In the genomic region with DNA sequence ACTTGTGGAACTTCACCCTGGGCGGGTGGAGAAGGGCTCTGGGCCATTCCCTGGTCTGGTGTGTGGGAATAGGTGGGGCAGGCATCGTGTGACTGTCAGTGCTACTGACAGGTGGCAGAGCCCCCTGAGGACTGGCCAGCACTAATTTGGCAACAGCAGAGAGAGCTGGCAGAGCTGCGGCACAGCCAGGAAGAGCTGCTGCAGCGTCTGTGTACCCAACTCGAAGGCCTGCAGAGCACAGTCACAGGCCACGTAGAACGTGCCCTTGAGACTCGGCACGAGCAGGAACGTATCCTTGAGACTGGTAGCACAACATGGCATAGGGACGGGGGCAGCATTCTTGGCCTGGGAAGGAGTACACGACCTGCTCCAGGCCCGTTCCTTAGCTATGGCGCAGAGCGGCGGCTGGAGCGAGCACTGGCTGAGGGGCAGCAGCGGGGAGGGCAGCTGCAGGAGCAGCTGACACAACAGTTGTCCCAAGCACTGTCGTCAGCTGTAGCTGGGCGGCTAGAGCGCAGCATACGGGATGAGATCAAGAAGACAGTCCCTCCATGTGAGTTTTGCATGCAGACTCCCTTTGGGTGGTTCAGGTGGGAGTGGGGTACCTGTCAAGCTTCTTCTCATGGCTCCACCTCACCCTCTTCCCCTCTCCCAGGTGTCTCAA, we compare ENCODE assay signal across 15 cellular contexts. TPM values are rescaled to one million over a fixed set of nuclear protein-coding genes. Genes with fewer than 3 reads are reported as not detected.
DNase-seq lines count a peak whose midpoint lies in the region; ATAC-seq and TF ChIP-seq lines count a peak whose summit lies in the region.
"Had no signal": no experiment of that assay in that cellular context is flagged by ENCODE, and none has a peak within 500 bp of the region (broad histone marks: within the 10 kb centered on the region; RNA-seq: fewer than 3 reads in every experiment).

No MANE protein-coding gene starts in this region.

- H3K18ac ChIP-seq in mesendoderm (ENCODE audit: low read length), result no peak overlapping the region

- 18 to 45% (median 34%) methylated on average over 22 of the region's 22 CpGs for WGBS in psoas muscle, 3 donors
- WGBS in mesendoderm (ENCODE audit: extremely low coverage, insufficient coverage, low lambda C conversion rate), result no CpG with 5 or more reads among the region's 22 CpGs

- H3K27ac ChIP-seq in angular gyrus (ENCODE audit: low read depth, low read length), result peak overlapping the region; percentile 88
- H3K27ac ChIP-seq in left ventricle myocardium inferior (replicated peaks), result peak overlapping the region; percentile 93
- H3K27ac ChIP-seq in psoas muscle, result peak overlapping the region; percentile 93
- no peak overlapping the region for H3K27ac ChIP-seq in mesendoderm (ENCODE audit: low read depth, low read length)
- H3K27ac ChIP-seq: prostate gland, SK-N-MC had no signal

- no peaks in the 10 kb centered on the region for H3K27me3 ChIP-seq in H7 (ENCODE audit: control insufficient read depth, insufficient read depth, low read length)
- H3K27me3 ChIP-seq in left ventricle myocardium inferior (ENCODE audit: low read depth), result no peaks in the 10 kb centered on the region
- no peaks in the 10 kb centered on the region for H3K27me3 ChIP-seq in psoas muscle (ENCODE audit: insufficient read depth in 3 of 3, low read length in 2 of 3)
- H3K27me3 ChIP-seq in mesendoderm (ENCODE audit: insufficient read depth, low read length, poor library complexity), result no peaks in the 10 kb centered on the region

- H3K4me3 ChIP-seq in H7 (ENCODE audit: insufficient read depth, low read depth, low read length), result no peak overlapping the region
- H3K4me3 ChIP-seq in left ventricle myocardium inferior, result peak overlapping the region; percentile 27
- H3K4me3 ChIP-seq in psoas muscle, result peak overlapping the region; percentile 31
- H3K4me3 ChIP-seq in mesendoderm (ENCODE audit: low read length), result no peak overlapping the region
- H3K4me3 ChIP-seq: GM23338, prostate gland, SK-N-MC had no signal

- no peak overlapping the region for H3K4me2 ChIP-seq in mesendoderm (ENCODE audit: low read length)
- H3K4me2 ChIP-seq: GM23338 had no signal

- H3K79me1 ChIP-seq in mesendoderm (ENCODE audit: low read length), result no peaks in the 10 kb centered on the region

- no peak overlapping the region for H2BK5ac ChIP-seq in mesendoderm (ENCODE audit: low read length)

- peak; percentile 56 to 69 (median 65) for ATAC-seq in psoas muscle
- ATAC-seq: GM23338, left colon had no signal

- no peak overlapping the region for H3K9ac ChIP-seq in mesendoderm (ENCODE audit: low read length)

- DNase-seq in H7 (peak; percentile 26), left ventricle myocardium inferior (peak; percentile 63), psoas muscle (peak; percentile 50 to 82), mesendoderm (no peak), NCI-H510A treated with DMSO at 0.1 percent for 48 hours (lab: John Stamatoyannopoulos, UW) (no peak), HuH-7 (ENCODE audit: low spot score) (no peak), GOT3 (lab: John Stamatoyannopoulos, UW) (no peak)
- DNase-seq: COR-L47, left colon, NCI-H1694 treated with DMSO at 0.1 percent for 48 hours, NCI-H510A had no signal

- H2BK15ac ChIP-seq in mesendoderm (replicated peaks; ENCODE audit: low read depth), result no peak overlapping the region

- no peak overlapping the region for H4K5ac ChIP-seq in mesendoderm (ENCODE audit: low read length)

- H3K4ac ChIP-seq in mesendoderm (ENCODE audit: low read depth, low read length), result no peak overlapping the region

- H3K79me2 ChIP-seq in mesendoderm (ENCODE audit: control insufficient read depth, insufficient read depth, low read length), result no peaks in the 10 kb centered on the region

- no peak overlapping the region for H2AK5ac ChIP-seq in mesendoderm (ENCODE audit: low read length)

- H3K4me1 ChIP-seq in left ventricle myocardium inferior (peaks cover 56% of the 10 kb centered on the region), psoas muscle (peaks cover 61% of the 10 kb centered on the region), mesendoderm (ENCODE audit: control insufficient read depth, low read depth, low read length) (peaks cover 2% of the 10 kb centered on the region)

- no peak overlapping the region for H4K8ac ChIP-seq in mesendoderm (ENCODE audit: low read depth, low read length)

- intact Hi-C loops in left ventricle myocardium inferior (cut with micrococcal nuclease), result no loop called here
- intact Hi-C loops in psoas muscle (cut with DNase I), result loop anchor here (2.0 to 10.0 kb wide), 3 partner anchors 47 to 353 kb away; partner anchors contain the start of gene ESRP2 (in 1 of the 2)

- H3K36me3 ChIP-seq in H7 (replicated peaks; ENCODE audit: control insufficient read depth, insufficient read depth, low read length) (peaks cover 56% of the 10 kb centered on the region), left ventricle myocardium inferior (peaks cover 77% of the 10 kb centered on the region), psoas muscle (ENCODE audit: insufficient read depth in 1 of 2, low read depth in 1 of 2) (peaks cover 6 to 91% of the 10 kb centered on the region in 2 donors), mesendoderm (ENCODE audit: control insufficient read depth, insufficient read depth, low read length) (peaks cover 27% of the 10 kb centered on the region)

- no peak overlapping the region for H2BK120ac ChIP-seq in mesendoderm (ENCODE audit: low read depth, low read length)

- H3K23ac ChIP-seq in mesendoderm (ENCODE audit: low read length), result no peak overlapping the region

- no peak overlapping the region for H3K56ac ChIP-seq in mesendoderm (ENCODE audit: low read length)

- H3K9me3 ChIP-seq in left ventricle myocardium inferior (replicated peaks) (no peaks in the 10 kb centered on the region), psoas muscle (no peaks in the 10 kb centered on the region)
- H3K9me3 ChIP-seq: prostate gland had no signal

- TF ChIP-seq CTCF in left ventricle myocardium inferior (IDR thresholded peaks at IDR 0.05; ENCODE audit: borderline replicate concordance) (no peak), psoas muscle (IDR thresholded peaks at IDR 0.05) (no peak)

RNA-seq across cellular contexts. Expression of gene NRN1L, which starts 3.0 kb away (rescaled TPM):
- 5.3 and 7.6 TPM in 2 replicates for total RNA-seq in H7 (2014; rRNA removed; shearing (Covaris generic))
- 0.49 TPM for total RNA-seq in left ventricle myocardium inferior
- total RNA-seq in psoas muscle, result 1 to 10 TPM in 1 of 4 donors, under 1 TPM in 1, not detected in 2; 0.77 to 1.1 TPM
- under 1 TPM; 0.23 to 0.38 (median 0.37) TPM for polyA plus RNA-seq in psoas muscle
- polyA plus RNA-seq in mesendoderm (2013, experiment 1 of 2), result 10.2 TPM
- 10.3 TPM for polyA plus RNA-seq in mesendoderm (2013, experiment 2 of 2)

RNA-seq across cellular contexts. Expression of gene EDC4, which starts 8.8 kb away (rescaled TPM):
- total RNA-seq in H7 (2014; rRNA removed; shearing (Covaris generic)), result 88.0 and 96.6 TPM in 2 replicates
- 33.2 TPM for total RNA-seq in left ventricle myocardium inferior
- 10 to 100 TPM; 33.8 to 52.1 (median 42.1) TPM for total RNA-seq in psoas muscle
- polyA plus RNA-seq in psoas muscle, result 10 to 100 TPM; 21.1 to 32.2 (median 23.8) TPM
- 39.1 TPM for polyA plus RNA-seq in mesendoderm (2013, experiment 1 of 2)
- 39.3 TPM for polyA plus RNA-seq in mesendoderm (2013, experiment 2 of 2)

RNA-seq across cellular contexts. Expression of gene PSKH1, which starts 11.4 kb away (rescaled TPM):
- total RNA-seq in H7 (2014; rRNA removed; shearing (Covaris generic)), result 18.8 and 20.1 TPM in 2 replicates
- total RNA-seq in left ventricle myocardium inferior (19.5 TPM), psoas muscle (10 to 100 TPM; 11.3 to 18.8 (median 16.4) TPM)
- polyA plus RNA-seq in psoas muscle, result 10 to 100 TPM in 2 of 3 donors, 1 to 10 TPM in 1; 9.6 to 16.9 (median 11.0) TPM
- polyA plus RNA-seq in mesendoderm (2013, experiment 1 of 2), result 22.4 TPM
- polyA plus RNA-seq in mesendoderm (2013, experiment 2 of 2), result 20.5 TPM

RNA-seq across cellular contexts. Expression of gene CENPT, which starts 34.2 kb away (rescaled TPM):
- total RNA-seq in H7 (2014; rRNA removed; shearing (Covaris generic)), result 34.9 and 43.7 TPM in 2 replicates
- total RNA-seq in left ventricle myocardium inferior (20.2 TPM), psoas muscle (10 to 100 TPM; 17.2 to 26.4 (median 19.2) TPM)
- 10 to 100 TPM; 13.8 to 19.9 (median 19.9) TPM for polyA plus RNA-seq in psoas muscle
- 33.6 TPM for polyA plus RNA-seq in mesendoderm (2013, experiment 1 of 2)
- 33.5 TPM for polyA plus RNA-seq in mesendoderm (2013, experiment 2 of 2)

RNA-seq across cellular contexts. Expression of gene NUTF2, which starts 35.0 kb away (rescaled TPM):
- total RNA-seq in H7 (2014; rRNA removed; shearing (Covaris generic)), result 295 and 340 TPM in 2 replicates
- total RNA-seq in left ventricle myocardium inferior (73.6 TPM), psoas muscle (100 to 1,000 TPM in 2 of 4 donors, 10 to 100 TPM in 2; 77.4 to 104 (median 96.8) TPM)
- 100 to 1,000 TPM; 129 to 170 (median 134) TPM for polyA plus RNA-seq in psoas muscle
- 370 TPM for polyA plus RNA-seq in mesendoderm (2013, experiment 1 of 2)
- 358 TPM for polyA plus RNA-seq in mesendoderm (2013, experiment 2 of 2)

Comparison
In these comparisons a context has a peak if more than half of its experiments do, and no peak if none do; other contexts are left out.
1. DNase-seq: peak in H7 (single experiment), left ventricle myocardium inferior (single experiment) and psoas muscle (2 of 2); none in mesendoderm (single experiment), NCI-H510A treated with DMSO at 0.1 percent for 48 hours (single experiment), HuH-7 (single experiment) and GOT3 (single experiment).
2. H3K4me3 ChIP-seq: peak in left ventricle myocardium inferior (single experiment) and psoas muscle (single experiment); none in H7 (single experiment) and mesendoderm (single experiment).